25 cellular contexts compared by ENCODE assay signal in the genomic region with DNA sequence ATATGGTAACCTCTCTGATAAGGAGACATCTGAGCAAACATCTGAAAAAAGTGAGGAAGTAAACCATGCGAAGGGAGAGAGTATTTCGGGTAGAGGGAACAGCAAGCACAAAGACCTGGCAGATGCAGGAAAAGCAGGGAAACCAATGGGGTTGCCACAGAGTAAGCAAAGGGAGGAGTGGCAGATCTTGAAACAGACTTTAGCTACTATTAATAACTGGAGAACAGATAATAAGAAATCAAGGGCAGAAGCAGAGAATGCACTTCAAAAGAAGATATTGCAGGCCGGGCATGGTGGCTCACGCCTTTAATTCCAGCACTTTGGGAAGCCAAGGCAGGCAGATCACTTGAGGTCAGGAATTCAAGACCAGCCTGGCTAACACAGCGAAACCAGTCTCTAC.
"Had no signal": no experiment of that assay in that cellular context is flagged by ENCODE, and none has a peak within 500 bp of the region (broad histone marks: within the 10 kb centered on the region; RNA-seq: fewer than 3 reads in every experiment).

No MANE protein-coding gene starts in this region.

- H3K4me3 ChIP-seq: coronary artery, esophagus squamous epithelium, heart right ventricle, lung, ovary, stomach, thyroid gland had no signal

- H3K36me3 Mint-ChIP-seq: natural killer cell; stimulated activated effector memory CD8-positive, alpha-beta T cell treated with anti-CD3 and anti-CD28 coated beads, Interleukin-12 subunit alpha, Interleukin-12 subunit beta, amount 100 ng/mL, for 72 hours had no signal

- H3K4me3 Mint-ChIP-seq: memory B cell; natural killer cell; stimulated activated effector memory CD8-positive, alpha-beta T cell treated with anti-CD3 and anti-CD28 coated beads, Interleukin-12 subunit alpha, Interleukin-12 subunit beta, amount 100 ng/mL, for 72 hours; type B pancreatic cell had no signal

- H3K27me3 Mint-ChIP-seq: memory B cell, type B pancreatic cell had no signal

- ATAC-seq: left colon; natural killer cell; sciatic nerve; stimulated activated effector memory CD8-positive, alpha-beta T cell treated with anti-CD3 and anti-CD28 coated beads, Interleukin-12 subunit alpha, Interleukin-12 subunit beta, amount 100 ng/mL, for 72 hours had no signal

- DNase-seq: dermis blood vessel endothelial cell; effector memory CD4-positive, alpha-beta T cell; erythroblast; esophagus squamous epithelium; foreskin melanocyte; glutamatergic neuron; heart right ventricle; hippocampal formation; left colon; natural killer cell; occipital lobe; ovary; posterior cingulate gyrus; retina; stimulated activated CD4-positive, alpha-beta T cell treated with anti-CD3 and anti-CD28 coated beads, Interleukin-2, amount 100 ng/mL, for 24 hours; stimulated activated CD4-positive, alpha-beta T cell treated with anti-CD3 and anti-CD28 coated beads, Interleukin-4, amount 100 ng/mL, for 24 hours; stimulated activated naive CD4-positive, alpha-beta T cell treated with Interleukin-2 at 50 U/mL for 16 hours; stomach; thyroid gland had no signal

- H3K9me3 ChIP-seq: ovary, thyroid gland had no signal

- H3K27ac Mint-ChIP-seq: memory B cell; stimulated activated effector memory CD8-positive, alpha-beta T cell treated with anti-CD3 and anti-CD28 coated beads, Interleukin-12 subunit alpha, Interleukin-12 subunit beta, amount 100 ng/mL, for 72 hours; type B pancreatic cell had no signal

- H3K36me3 ChIP-seq: ovary, stomach, thyroid gland had no signal

- H3K27ac ChIP-seq: coronary artery, esophagus squamous epithelium, ovary, stomach, thyroid gland had no signal

- H3K27me3 ChIP-seq: esophagus squamous epithelium, heart right ventricle, ovary, stomach, thyroid gland had no signal
